1 cellular context compared by ENCODE assay signal in genomic region chr17:16987001-16987829, GRCh38.
TF ChIP-seq lines count a peak whose summit lies in the region.

No MANE protein-coding gene starts in this region.

TF ChIP-seq in IMR-90, 13 proteins besides CTCF, POLR2A, EP300 and RAD21:
- TF ChIP-seq BHLHE40 (IDR thresholded peaks at IDR 0.05; ENCODE audit: low read depth, low read length), result no peak
- TF ChIP-seq MAFK (IDR thresholded peaks at IDR 0.05; ENCODE audit: low read depth, low read length), result no peak
- no peak for TF ChIP-seq SMC3 (IDR thresholded peaks at IDR 0.05; ENCODE audit: low read depth, low read length)
- no peak for TF ChIP-seq CEBPB (IDR thresholded peaks at IDR 0.05; ENCODE audit: low read depth, low read length)
- TF ChIP-seq, protein P1, sequence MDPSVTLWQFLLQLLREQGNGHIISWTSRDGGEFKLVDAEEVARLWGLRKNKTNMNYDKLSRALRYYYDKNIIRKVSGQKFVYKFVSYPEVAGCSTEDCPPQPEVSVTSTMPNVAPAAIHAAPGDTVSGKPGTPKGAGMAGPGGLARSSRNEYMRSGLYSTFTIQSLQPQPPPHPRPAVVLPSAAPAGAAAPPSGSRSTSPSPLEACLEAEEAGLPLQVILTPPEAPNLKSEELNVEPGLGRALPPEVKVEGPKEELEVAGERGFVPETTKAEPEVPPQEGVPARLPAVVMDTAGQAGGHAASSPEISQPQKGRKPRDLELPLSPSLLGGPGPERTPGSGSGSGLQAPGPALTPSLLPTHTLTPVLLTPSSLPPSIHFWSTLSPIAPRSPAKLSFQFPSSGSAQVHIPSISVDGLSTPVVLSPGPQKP (IDR thresholded peaks at IDR 0.05; ENCODE audit: borderline replicate concordance, low read depth, low read length), result no peak
- no peak for TF ChIP-seq RFX5 (IDR thresholded peaks at IDR 0.05; ENCODE audit: low read depth, low read length)
- TF ChIP-seq MAZ (IDR thresholded peaks at IDR 0.05; ENCODE audit: borderline replicate concordance, low read depth, low read length), result no peak
